25 cellular contexts compared by ENCODE assay signal in genomic region chr3:194836676-194837075, GRCh38.
"Had no signal": no experiment of that assay in that cellular context is flagged by ENCODE, and none has a peak within 500 bp of the region (broad histone marks: within the 10 kb centered on the region; RNA-seq: fewer than 3 reads in every experiment).

No MANE protein-coding gene starts in this region.

- H3K27ac Mint-ChIP-seq: activated CD4-positive, alpha-beta T cell treated with anti-CD3 and anti-CD28 coated beads, Interleukin-2, amount 10 ng/mL, durations not matched to agents 24 days and 14 days; activated CD8-positive, alpha-beta T cell treated with anti-CD3 and anti-CD28 coated beads for 36 hours; activated naive CD4-positive, alpha-beta T cell treated with anti-CD3 and anti-CD28 coated beads, Interleukin-2, amount 50 U/mL, for 24 hours; activated T-cell treated with anti-CD3 and anti-CD28 coated beads, Interleukin-2, amount 50 U/mL, for 72 hours; activated T-helper 2 cell treated with anti-CD3 and anti-CD28 coated beads, Interferon-gamma antibody, Interleukin-2, Interleukin-4, amounts not matched to agents 10 μg/mL and 5 μg/mL and 100 μg/mL, durations not matched to agents 14 hours and 24 hours and 36 hours; brain had no signal

- DNase-seq: activated CD4-positive, alpha-beta T cell treated with anti-CD3 and anti-CD28 coated beads, Interleukin-2, amount 10 ng/mL, durations not matched to agents 24 days and 14 days; activated CD4-positive, alpha-beta T cell treated with anti-CD3 and anti-CD28 coated beads, Interleukin-2, amount 50 U/mL, for 4 hours; activated CD8-positive, alpha-beta T cell treated with anti-CD3 and anti-CD28 coated beads for 36 hours; activated gamma-delta T cell; activated naive CD4-positive, alpha-beta T cell treated with Interleukin-2 at 50 U/mL for 16 hours; activated T-cell treated with anti-CD3 and anti-CD28 coated beads, Interleukin-2, amount 50 U/mL, for 1 hour; activated T-cell treated with anti-CD3 and anti-CD28 coated beads, Interleukin-2, amount 50 U/mL, for 72 hours; adrenal gland; NCI-H1105; NCI-H1417 treated with DMSO at 0.1 percent for 48 hours; NCI-H187 treated with DMSO at 0.1 percent for 48 hours; NCI-H2081; NCI-H2171 treated with DMSO at 0.1 percent for 48 hours; NCI-H226; NCI-H446 treated with DMSO at 0.1 percent for 48 hours; NCI-H524; SHP77; SJCRH30; T1000; WERI-Rb-1 had no signal

- H3K36me3 Mint-ChIP-seq: activated naive CD4-positive, alpha-beta T cell treated with anti-CD3 and anti-CD28 coated beads, Interleukin-2, amount 50 U/mL, for 24 hours; brain had no signal

- H3K27ac ChIP-seq: adrenal gland, SJCRH30, WERI-Rb-1 had no signal

- H3K9me3 Mint-ChIP-seq: activated CD4-positive, alpha-beta T cell treated with anti-CD3 and anti-CD28 coated beads, Interleukin-2, amount 10 ng/mL, durations not matched to agents 24 days and 14 days; activated CD8-positive, alpha-beta T cell treated with anti-CD3 and anti-CD28 coated beads for 36 hours; activated naive CD4-positive, alpha-beta T cell treated with anti-CD3 and anti-CD28 coated beads, Interleukin-2, amount 50 U/mL, for 24 hours; activated T-cell treated with anti-CD3 and anti-CD28 coated beads, Interleukin-2, amount 50 U/mL, for 72 hours; activated T-helper 2 cell treated with anti-CD3 and anti-CD28 coated beads, Interferon-gamma antibody, Interleukin-2, Interleukin-4, amounts not matched to agents 10 μg/mL and 5 μg/mL and 100 μg/mL, durations not matched to agents 14 hours and 24 hours and 36 hours had no signal

- ATAC-seq: activated CD8-positive, alpha-beta T cell treated with anti-CD3 and anti-CD28 coated beads for 36 hours; activated T-cell treated with anti-CD3 and anti-CD28 coated beads, Interleukin-2, amount 50 U/mL, for 72 hours; K562; Panc1 had no signal
